In the genomic region with DNA sequence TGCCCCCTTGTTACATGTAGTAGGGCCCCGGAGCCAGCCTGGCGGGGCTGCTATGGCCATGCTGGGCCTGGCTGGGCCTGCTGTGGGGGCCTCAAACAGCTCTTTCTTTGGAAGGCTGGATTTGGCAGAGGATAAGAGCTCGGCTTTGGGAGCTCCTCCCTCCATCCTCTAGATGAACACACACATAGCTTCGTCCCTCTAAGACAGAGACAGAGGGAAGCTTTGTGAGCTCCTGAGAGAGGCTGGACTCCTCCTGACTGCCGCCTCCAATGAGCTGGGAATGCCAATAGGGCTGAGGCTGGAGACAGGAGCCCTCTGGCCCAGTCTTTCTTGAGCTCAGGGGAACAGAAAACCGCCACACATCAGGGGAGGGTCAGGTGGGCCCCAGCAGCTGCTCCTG, we compare ENCODE assay signal across 14 cellular contexts.
DNase-seq lines count a peak whose midpoint lies in the region; ATAC-seq, FAIRE-seq and TF ChIP-seq lines count a peak whose summit lies in the region.
"Had no signal": no experiment of that assay in that cellular context is flagged by ENCODE, and none has a peak within 500 bp of the region (broad histone marks: within the 10 kb centered on the region; RNA-seq: fewer than 3 reads in every experiment).

No MANE protein-coding gene starts in this region.

- no peaks in the 10 kb centered on the region for H3K27me3 ChIP-seq in iPS-18a (ENCODE audit: control insufficient read depth, insufficient read depth, low read length)
- H3K27me3 ChIP-seq in rectal smooth muscle tissue (ENCODE audit: control insufficient read depth, insufficient read depth, low read length): no peaks in the 10 kb centered on the region
- H3K27me3 ChIP-seq: BLaER1 treated with 17β-estradiol and CSF1 and Interleukin-3, amounts not matched to agents 10 nM and 100 nM; upper lobe of left lung had no signal

- POLR2A ChIA-PET in HEK293 (lab: Yijun Ruan, JAX): no interaction called here

- no peak for FAIRE-seq in RCC 7860 (lab: Jason Lieb, UNC)

- CTCF ChIA-PET in HEK293 (lab: Yijun Ruan, JAX): interaction anchor here (0.6 to 1.0 kb wide), 3 partner anchors 9 to 94 kb away, joined by 3 to 4 read pairs (median 3); no protein-coding TSS in a partner anchor

- H3K9me3 ChIP-seq in HEK293 (ENCODE audit: control insufficient read depth, insufficient read depth, low read depth, low read length): no peaks in the 10 kb centered on the region
- H3K9me3 ChIP-seq in iPS-18a (ENCODE audit: control insufficient read depth, low read depth, low read length): no peaks in the 10 kb centered on the region
- H3K9me3 ChIP-seq: BLaER1 treated with 17β-estradiol and CSF1 and Interleukin-3, amounts not matched to agents 10 nM and 100 nM; upper lobe of left lung had no signal

- H3K9ac ChIP-seq in iPS-18a (ENCODE audit: low read length) (peak overlapping the region; percentile 4), rectal smooth muscle tissue (ENCODE audit: low read length) (no peak overlapping the region)
- H3K9ac ChIP-seq: BLaER1 treated with 17β-estradiol and CSF1 and Interleukin-3, amounts not matched to agents 10 nM and 100 nM; GM23248 had no signal

- H3K4me1 ChIP-seq in HEK293 (ENCODE audit: control insufficient read depth, insufficient read depth, low read length) (no peaks in the 10 kb centered on the region), iPS-18a (ENCODE audit: control insufficient read depth, low read depth, low read length) (peaks cover 14% of the 10 kb centered on the region), rectal smooth muscle tissue (ENCODE audit: control insufficient read depth, insufficient read depth, low read length) (peaks cover 36% of the 10 kb centered on the region)

- DNase-seq in NCI-H1092 (lab: John Stamatoyannopoulos, UW): no peak
- DNase-seq in RCC 7860 (ENCODE audit: low spot score): no peak
- DNase-seq: activated CD8-positive, alpha-beta memory T cell treated with anti-CD3 and anti-CD28 coated beads, Interleukin-2, amount 10 ng/mL, durations not matched to agents 7 days and 5 days; GM23248; NCI-H2029 treated with DMSO at 0.1 percent for 48 hours; T-helper 9 cell; upper lobe of left lung had no signal

- H3K36me3 ChIP-seq in HEK293 (ENCODE audit: control insufficient read depth in 2 of 2, insufficient read depth in 1 of 2, low read length in 2 of 2): no peaks in the 10 kb centered on the region
- H3K36me3 ChIP-seq in iPS-18a (ENCODE audit: control insufficient read depth, low read depth, low read length): no peaks in the 10 kb centered on the region
- no peaks in the 10 kb centered on the region for H3K36me3 ChIP-seq in rectal smooth muscle tissue (ENCODE audit: control insufficient read depth, insufficient read depth, low read length)
- H3K36me3 ChIP-seq: BLaER1 treated with 17β-estradiol and CSF1 and Interleukin-3, amounts not matched to agents 10 nM and 100 nM; upper lobe of left lung had no signal

- H3K27ac ChIP-seq in HEK293 (ENCODE audit: extremely low read depth, low read depth, low read length) (no peak overlapping the region), cingulate gyrus (ENCODE audit: low read depth, low read length) (peak overlapping the region; percentile 83), iPS-18a (ENCODE audit: low read length) (no peak overlapping the region), rectal smooth muscle tissue (ENCODE audit: low read depth, low read length) (peak overlapping the region; percentile 95)
- H3K27ac ChIP-seq: BLaER1 treated with 17β-estradiol and CSF1 and Interleukin-3, amounts not matched to agents 10 nM and 100 nM; GM23248 had no signal

- H3K4me3 ChIP-seq in HEK293 (ENCODE audit: low read depth, low read length) (no peak overlapping the region), iPS-18a (ENCODE audit: low read length) (no peak overlapping the region), rectal smooth muscle tissue (ENCODE audit: low read length) (no peak overlapping the region)
- H3K4me3 ChIP-seq: BLaER1 treated with 17β-estradiol and CSF1 and Interleukin-3, amounts not matched to agents 10 nM and 100 nM; GM23248; upper lobe of left lung had no signal

- ATAC-seq in GM18861 (IDR thresholded peaks at IDR 0.05; ENCODE audit: unreplicated experiment) (no peak), HG03175 (IDR thresholded peaks at IDR 0.05; ENCODE audit: unreplicated experiment) (no peak)
- ATAC-seq: activated CD8-positive, alpha-beta memory T cell treated with anti-CD3 and anti-CD28 coated beads, Interleukin-2, amount 10 ng/mL, durations not matched to agents 7 days and 5 days had no signal

- TF ChIP-seq CTCF in HEK293 (tag by site-specific recombination; IDR thresholded peaks at IDR 0.05): no peak

TF ChIP-seq in HEK293, 187 proteins besides CTCF, POLR2A, EP300 and RAD21:
- TF ChIP-seq ZIC2 (tag by site-specific recombination; IDR thresholded peaks at IDR 0.05): 0 out of 2 replicates have a peak, but pooled peaks have one; percentile 8
- TF ChIP-seq ZNF561 (tag by site-specific recombination; IDR thresholded peaks at IDR 0.05; ENCODE audit: borderline replicate concordance): no peak

Comparison
In these comparisons a context has a peak if more than half of its experiments do, and no peak if none do; other contexts are left out.
1. H3K27ac ChIP-seq: peak in cingulate gyrus (single experiment) and rectal smooth muscle tissue (single experiment); none in HEK293 (single experiment) and iPS-18a (single experiment).